Comparison of ENCODE assay signal across 1 cellular context in genomic region chr12:106139422-106140141, GRCh38.
TF ChIP-seq lines count a peak whose summit lies in the region.

No MANE protein-coding gene starts in this region.

TF ChIP-seq in WTC11, 78 proteins besides CTCF, POLR2A, EP300 and RAD21 (continued from another document):
- TF ChIP-seq ARID4B (CRISPR knock-in tag; IDR thresholded peaks at IDR 0.05; ENCODE audit: borderline replicate concordance) = 0 out of 2 replicates have a peak, but pooled peaks have one; percentile 57
- TF ChIP-seq ZNF423 (CRISPR knock-in tag; IDR thresholded peaks at IDR 0.05) = peak; percentile 72
- TF ChIP-seq NFYB (CRISPR knock-in tag; conservative IDR thresholded peaks at IDR 0.05; ENCODE audit: low read depth) = 0 out of 2 replicates have a peak, but pooled peaks have one; percentile 18
- 0 out of 2 replicates have a peak, but pooled peaks have one; percentile 48 for TF ChIP-seq JUN (CRISPR knock-in tag; IDR thresholded peaks at IDR 0.05)
- TF ChIP-seq AFF4 (CRISPR knock-in tag; IDR thresholded peaks at IDR 0.05; ENCODE audit: borderline replicate concordance) = 0 out of 2 replicates have a peak, but pooled peaks have one; percentile 26
- TF ChIP-seq USF1 (CRISPR knock-in tag; IDR thresholded peaks at IDR 0.05) = no peak
- TF ChIP-seq CBFB (CRISPR knock-in tag; IDR thresholded peaks at IDR 0.05; ENCODE audit: low read depth) = no peak
- no peak for TF ChIP-seq ZNF512 (CRISPR knock-in tag; IDR thresholded peaks at IDR 0.05; ENCODE audit: borderline replicate concordance)
- no peak for TF ChIP-seq ZNF532 (CRISPR knock-in tag; IDR thresholded peaks at IDR 0.05; ENCODE audit: borderline replicate concordance)
- TF ChIP-seq ZNF121 (CRISPR knock-in tag; IDR thresholded peaks at IDR 0.05) = no peak
- no peak for TF ChIP-seq FOXP4 (CRISPR knock-in tag; IDR thresholded peaks at IDR 0.05)
